1 cellular context compared by ENCODE assay signal in the genomic region with DNA sequence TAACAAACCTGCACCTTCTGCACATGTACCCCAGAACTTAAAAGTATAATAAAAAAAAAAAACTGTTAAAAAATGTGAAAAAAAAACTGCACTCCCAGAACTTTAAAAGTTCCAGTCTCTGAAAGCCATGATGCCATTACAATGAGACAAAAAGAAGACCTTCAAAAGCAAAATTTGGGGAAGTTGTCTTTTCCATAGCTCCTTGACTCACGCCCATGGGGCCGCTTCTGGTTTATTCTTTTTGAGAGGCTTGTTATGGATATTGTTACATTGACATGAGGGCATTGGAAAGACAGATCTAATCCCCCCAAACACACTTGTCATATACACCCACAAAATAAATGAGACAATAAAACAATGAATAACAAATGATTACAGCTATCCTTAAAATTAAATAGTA.
TF ChIP-seq lines count a peak whose summit lies in the region.

No MANE protein-coding gene starts in this region.

TF ChIP-seq in GM12878, 131 proteins besides CTCF, POLR2A, EP300 and RAD21:
- TF ChIP-seq MYB (IDR thresholded peaks at IDR 0.05; ENCODE audit: borderline replicate concordance, low read depth, low read length) (no peak), RCOR1 (conservative IDR thresholded peaks at IDR 0.05; ENCODE audit: low read depth, low read length) (no peak), CREM (IDR thresholded peaks at IDR 0.05; ENCODE audit: low read depth) (no peak), NFIC (IDR thresholded peaks at IDR 0.05; ENCODE audit: low read depth, low read length) (no peak), ZNF622 (IDR thresholded peaks at IDR 0.05) (no peak)
- TF ChIP-seq, protein P1, sequence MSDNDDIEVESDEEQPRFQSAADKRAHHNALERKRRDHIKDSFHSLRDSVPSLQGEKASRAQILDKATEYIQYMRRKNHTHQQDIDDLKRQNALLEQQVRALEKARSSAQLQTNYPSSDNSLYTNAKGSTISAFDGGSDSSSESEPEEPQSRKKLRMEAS (IDR thresholded peaks at IDR 0.05; ENCODE audit: low read depth, low read length): no peak
- TF ChIP-seq, protein P2, sequence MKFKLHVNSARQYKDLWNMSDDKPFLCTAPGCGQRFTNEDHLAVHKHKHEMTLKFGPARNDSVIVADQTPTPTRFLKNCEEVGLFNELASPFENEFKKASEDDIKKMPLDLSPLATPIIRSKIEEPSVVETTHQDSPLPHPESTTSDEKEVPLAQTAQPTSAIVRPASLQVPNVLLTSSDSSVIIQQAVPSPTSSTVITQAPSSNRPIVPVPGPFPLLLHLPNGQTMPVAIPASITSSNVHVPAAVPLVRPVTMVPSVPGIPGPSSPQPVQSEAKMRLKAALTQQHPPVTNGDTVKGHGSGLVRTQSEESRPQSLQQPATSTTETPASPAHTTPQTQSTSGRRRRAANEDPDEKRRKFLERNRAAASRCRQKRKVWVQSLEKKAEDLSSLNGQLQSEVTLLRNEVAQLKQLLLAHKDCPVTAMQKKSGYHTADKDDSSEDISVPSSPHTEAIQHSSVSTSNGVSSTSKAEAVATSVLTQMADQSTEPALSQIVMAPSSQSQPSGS (IDR thresholded peaks at IDR 0.05; ENCODE audit: low read length): no peak
TF ChIP-seq in GM12878: peak in this region for 0.
